Comparison of ENCODE assay signal across 15 cellular contexts in genomic region chr4:144360394-144360793, GRCh38.
DNase-seq lines count a peak whose midpoint lies in the region; ATAC-seq, FAIRE-seq and TF ChIP-seq lines count a peak whose summit lies in the region.
"Had no signal": no experiment of that assay in that cellular context is flagged by ENCODE, and none has a peak within 500 bp of the region (broad histone marks: within the 10 kb centered on the region; RNA-seq: fewer than 3 reads in every experiment).

No MANE protein-coding gene starts in this region.

- no peak overlapping the region for H3K4me3 ChIP-seq in astrocyte of the spinal cord (ENCODE audit: low read depth, low read length)
- H3K4me3 ChIP-seq: A549 had no signal

- TF ChIP-seq CTCF in astrocyte of the spinal cord (IDR thresholded peaks at IDR 0.05; ENCODE audit: low read depth, low read length): no peak

- in situ Hi-C loops in astrocyte of the spinal cord (cut with HindIII; ENCODE audit: low sequenced_read_pairs): no loop called here

- no peak for DNase-seq in GM12892 (ENCODE audit: insufficient read length)
- peak; percentile 63 for DNase-seq in astrocyte of the spinal cord (ENCODE audit: low read depth, low spot score)
- peak; percentile 22 for DNase-seq in kidney tubule cell (ENCODE audit: low spot score)
- no peak for DNase-seq in NOMO-1 treated with dmso at 0.1 percent for 144 hours (lab: John Stamatoyannopoulos, UW; ENCODE audit: unreplicated experiment)
- DNase-seq in stimulated activated CD4-positive, alpha-beta T cell treated with anti-CD3 and anti-CD28 coated beads, Interleukin-4, amount 100 ng/mL, for 24 hours: no peak
- DNase-seq in inferior parietal cortex (ENCODE audit: extremely low spot score): no peak
- DNase-seq: BE2C; Caco-2; CD4-positive, alpha-beta memory T cell; DND-41; GDM1; HCEC 1CT; HFFc6 had no signal

- FAIRE-seq in GM12892 (lab: Jason Lieb, UNC): peak; percentile 74
- FAIRE-seq: A549 had no signal

- no peak for TF ChIP-seq POLR2A in GM12892 (IDR thresholded peaks at IDR 0.05; ENCODE audit: low read depth, low read length)

- ATAC-seq in GM18868 (IDR thresholded peaks at IDR 0.05; ENCODE audit: unreplicated experiment): peak; percentile 48
- ATAC-seq: A549 had no signal

Comparison
In these comparisons a context has a peak if more than half of its experiments do, and no peak if none do; other contexts are left out.
1. DNase-seq: peak in astrocyte of the spinal cord (single experiment) and kidney tubule cell (single experiment); none in GM12892 (single experiment), NOMO-1 treated with dmso at 0.1 percent for 144 hours (single experiment), stimulated activated CD4-positive, alpha-beta T cell treated with anti-CD3 and anti-CD28 coated beads, Interleukin-4, amount 100 ng/mL, for 24 hours (single experiment) and inferior parietal cortex (single experiment).